Comparison of ENCODE assay signal across 15 cellular contexts in the genomic region with DNA sequence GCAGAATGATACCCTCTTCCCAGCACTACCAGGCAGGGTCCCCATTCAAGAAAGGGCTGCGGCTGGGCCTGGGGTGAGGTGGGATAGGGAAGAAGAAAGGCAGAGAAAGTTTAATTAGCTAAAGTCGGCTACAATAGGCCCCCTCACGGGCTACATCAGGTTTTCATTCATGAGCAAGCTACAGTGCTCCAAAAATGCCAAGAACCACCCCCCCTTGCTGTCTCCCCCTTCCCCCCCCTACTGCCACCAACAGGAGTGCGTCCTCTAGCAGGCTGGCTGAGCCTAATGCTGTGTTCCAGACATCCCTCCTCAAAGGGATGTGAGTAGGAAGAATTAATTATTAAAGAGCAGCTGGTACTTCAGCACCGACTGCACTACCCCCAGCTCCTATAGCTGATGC. TPM values are rescaled to one million over a fixed set of nuclear protein-coding genes. Genes with fewer than 3 reads are reported as not detected.
A peak's percentile ranks its signal among the peaks of the same experiment; 100 is the strongest.
DNase-seq lines count a peak whose midpoint lies in the region; ATAC-seq, FAIRE-seq and TF ChIP-seq lines count a peak whose summit lies in the region.
"Had no signal": no experiment of that assay in that cellular context is flagged by ENCODE, and none has a peak within 500 bp of the region (broad histone marks: within the 10 kb centered on the region; RNA-seq: fewer than 3 reads in every experiment).

No MANE protein-coding gene starts in this region.

- H3K27me3 Mint-ChIP-seq in mesothelial cell of epicardium (ENCODE audit: low read depth), result no peaks in the 10 kb centered on the region

- no peak for TF ChIP-seq RAD21 in HepG2 (CRISPR knock-in tag; IDR thresholded peaks at IDR 0.05)

- no peak for TF ChIP-seq POLR2A in HepG2 (IDR thresholded peaks at IDR 0.05; ENCODE audit: insufficient read depth in 1 of 2, low read depth in 2 of 2, low read length in 2 of 2)
- TF ChIP-seq POLR2A in right lobe of liver (IDR thresholded peaks at IDR 0.05), result no peak
- no peak for TF ChIP-seq POLR2A in vagina (IDR thresholded peaks at IDR 0.05)

- no TSS peak for BruUV-seq in HepG2 (replicated peaks; lab: Mats Ljungman, UMichigan)

- peaks cover 29% of the 10 kb centered on the region for H3K4me1 ChIP-seq in HepG2 (ENCODE audit: insufficient read depth, low read length)
- peaks cover 0 to 7% (median 0%) of the 10 kb centered on the region in 4 donors for H3K4me1 ChIP-seq in right lobe of liver
- peaks cover 66% of the 10 kb centered on the region for H3K4me1 ChIP-seq in vagina

- 46% methylated on average over 5 of the region's 5 CpGs for WGBS in HepG2 (ENCODE audit: low lambda C conversion rate)
- 40% methylated on average over 1 of the region's 5 CpGs for WGBS in right lobe of liver (ENCODE audit: insufficient coverage, low coverage, low lambda C conversion rate, missing lambda C conversion rate)

- H3K27ac ChIP-seq in HepG2 (ENCODE audit: extremely low read length, insufficient read depth, low read length) (no peak overlapping the region), right lobe of liver (no peak overlapping the region), angular gyrus (ENCODE audit: low read depth, low read length) (peak overlapping the region; percentile 1), vagina (peak overlapping the region; percentile 99)

- CTCF ChIA-PET in HepG2 (lab: Yijun Ruan, JAX; ENCODE audit: low intra/inter-chr PET ratio, low total read pairs), result interaction anchor here (0.7 to 0.9 kb wide), 2 partner anchors 37 to 210 kb away, joined by 3 to 4 read pairs; no protein-coding TSS in a partner anchor

- no peak for FAIRE-seq in HepG2 (lab: Jason Lieb, UNC)
- FAIRE-seq: HTR-8/SVneo, urothelium cell line had no signal

- TF ChIP-seq EP300 in HepG2 (IDR thresholded peaks at IDR 0.05; ENCODE audit: low read depth in 2 of 2, low read length in 2 of 2), result no peak
- no peak for TF ChIP-seq EP300 in HepG2 (CRISPR knock-in tag; IDR thresholded peaks at IDR 0.05; ENCODE audit: borderline replicate concordance)

- in situ Hi-C loops in HepG2 (cut with HindIII; ENCODE audit: extremely low pct_ligation_motif_present, low pct_unique_long_range_greater_than_20kb), result loop anchor here (5.0 kb wide), 1 partner anchor 39 kb away; no protein-coding TSS in a partner anchor

- ATAC-seq in HepG2, result no peak
- ATAC-seq in right lobe of liver, result no peak
- no peak for ATAC-seq in GM21576 (IDR thresholded peaks at IDR 0.05; ENCODE audit: unreplicated experiment)
- ATAC-seq in HG03139 (IDR thresholded peaks at IDR 0.05; ENCODE audit: unreplicated experiment), result no peak

- TF ChIP-seq CTCF in HepG2 (CRISPR knock-in tag; IDR thresholded peaks at IDR 0.05) (no peak), right lobe of liver (IDR thresholded peaks at IDR 0.05) (no peak), mesothelial cell of epicardium (IDR thresholded peaks at IDR 0.05; ENCODE audit: unreplicated experiment) (no peak), vagina (IDR thresholded peaks at IDR 0.05) (no peak)

- intact Hi-C loops in HepG2 (cut with micrococcal nuclease; ENCODE audit: unreplicated experiment) (loop anchor here (5.0 kb wide), 1 partner anchor 46 kb away; no protein-coding TSS in a partner anchor), right lobe of liver (cut with DNase I) (no loop called here), vagina (cut with DNase I) (loop anchor here (5.0 kb wide), 1 partner anchor 54 kb away; a partner anchor contains a TSS)

- H3K27me3 ChIP-seq in HepG2 (ENCODE audit: control insufficient read depth in 1 of 2, insufficient read depth in 2 of 2, low read length in 2 of 2), result peaks cover 2 to 11% of the 10 kb centered on the region in 2 experiments; a peak in 2 of 5 replicates
- H3K27me3 ChIP-seq in right lobe of liver, result no peaks in the 10 kb centered on the region
- H3K27me3 ChIP-seq in vagina, result no peaks in the 10 kb centered on the region

- POLR2A ChIA-PET in HepG2 (lab: Yijun Ruan, JAX), result interaction anchor here (1.1 to 4.1 kb wide), 3 partner anchors 11 to 78 kb away, joined by 3 to 83 read pairs (median 5); a partner anchor contains a TSS

- peak overlapping the region; percentile 88; the same call in 1 of the 2 replicates for H3K4me2 ChIP-seq in HepG2 (ENCODE audit: low read depth, low read length)

- peaks cover 33% of the 10 kb centered on the region; the same call in 1 of the 2 replicates for H4K20me1 ChIP-seq in HepG2 (ENCODE audit: insufficient read depth, low read length)

- peaks cover 3% of the 10 kb centered on the region for H3K79me2 ChIP-seq in HepG2 (ENCODE audit: insufficient read depth, low read length)

- no peaks in the 10 kb centered on the region for H3K36me3 Mint-ChIP-seq in mesothelial cell of epicardium

- H3K36me3 ChIP-seq in HepG2 (replicated peaks in 1 of 2; ENCODE audit: control insufficient read depth in 1 of 2, insufficient read depth in 2 of 2, low read length in 2 of 2) (no peaks in the 10 kb centered on the region; a peak in 1 of 5 replicates), right lobe of liver (no peaks in the 10 kb centered on the region), vagina (peaks cover 0 to 4% of the 10 kb centered on the region in 2 donors)

- H3K9ac ChIP-seq in HepG2 (ENCODE audit: insufficient read depth, low read depth, low read length), result no peak overlapping the region

- H3K9me3 ChIP-seq in HepG2 (ENCODE audit: low read length), result no peaks in the 10 kb centered on the region
- H3K9me3 ChIP-seq in right lobe of liver, result no peaks in the 10 kb centered on the region
- H3K9me3 ChIP-seq in vagina, result no peaks in the 10 kb centered on the region

- H3K4me3 Mint-ChIP-seq in mesothelial cell of epicardium, result peak overlapping the region; percentile 94

- H3K27ac Mint-ChIP-seq in mesothelial cell of epicardium, result peak overlapping the region; percentile 16

- H3K4me1 Mint-ChIP-seq in mesothelial cell of epicardium, result peaks cover 21% of the 10 kb centered on the region

- H3K4me3 ChIP-seq in HepG2 (replicated peaks in 1 of 3; ENCODE audit: insufficient read depth in 1 of 3, low read depth in 2 of 3, low read length in 3 of 3) (no peak overlapping the region), right lobe of liver (no peak overlapping the region), vagina (peak overlapping the region; percentile 84 to 96)

- no peaks in the 10 kb centered on the region for H3K9me3 Mint-ChIP-seq in mesothelial cell of epicardium
- H3K9me3 Mint-ChIP-seq: CD14-positive monocyte had no signal

- no peak for DNase-seq in HepG2 (ENCODE audit: low spot score)
- no peak for DNase-seq in right lobe of liver
- no peak for DNase-seq in mesothelial cell of epicardium (ENCODE audit: low spot score in 2 of 2, unreplicated experiment in 2 of 2)
- no peak for DNase-seq in vagina (ENCODE audit: extremely low spot score in 2 of 2)
- no peak for DNase-seq in mesenteric fat pad (ENCODE audit: low spot score)
- DNase-seq: activated CD4-positive, alpha-beta T cell treated with anti-CD3 and anti-CD28 coated beads for 4 hours; activated naive CD4-positive, alpha-beta T cell treated with Interleukin-2 at 50 U/mL for 16 hours; effector CD8-positive, alpha-beta T cell; SIG-M5 had no signal

- no peak overlapping the region for H2AFZ ChIP-seq in HepG2 (ENCODE audit: low read length)

RNA-seq across cellular contexts. Expression of a gene that starts 2.2 kb away (rescaled TPM):
- 34.0 and 46.4 TPM in 2 replicates for total RNA-seq in HepG2 (2016; rRNA removed; fragmentation: Illumina TruSeq; extraction: Trizol)
- total RNA-seq in HepG2 (2016; cell fraction: cytosol; rRNA removed; fragmentation: Illumina TruSeq; extraction: Trizol; ENCODE audit: low read depth), result 9.5 and 10.8 TPM in 2 replicates
- 32.6 and 44.0 TPM in 2 replicates for total RNA-seq in HepG2 (2016; cell fraction: insoluble cytoplasmic fraction; rRNA removed; fragmentation: Illumina TruSeq; extraction: Trizol)
- total RNA-seq in HepG2 (2016; cell fraction: membrane; rRNA removed; fragmentation: Illumina TruSeq; extraction: Trizol), result 18.6 and 21.1 TPM in 2 replicates
- total RNA-seq in HepG2 (2016; cell fraction: nucleus; rRNA removed; fragmentation: Illumina TruSeq; extraction: Trizol), result 37.8 and 39.5 TPM in 2 replicates
- polyA plus RNA-seq in HepG2 (2011; rRNA removed), result 85.4 and 140 TPM in 2 replicates
- 66.8 and 91.0 TPM in 2 replicates for polyA plus RNA-seq in HepG2 (2011; cell fraction: cytosol; rRNA removed)
- polyA plus RNA-seq in HepG2 (2011; cell fraction: nucleus; rRNA removed), result 179 and 189 TPM in 2 replicates
- 88.1 and 102 TPM in 2 replicates for polyA plus RNA-seq in HepG2 (2012)
- polyA plus RNA-seq in HepG2 (2016; cell fraction: cytosol; fragmentation: Illumina TruSeq; extraction: Trizol; ENCODE audit: low read depth), result 3.3 and 3.4 TPM in 2 replicates
- 24.1 and 29.9 TPM in 2 replicates for polyA plus RNA-seq in HepG2 (2016; cell fraction: insoluble cytoplasmic fraction; fragmentation: Illumina TruSeq; extraction: Trizol; ENCODE audit: low read depth)
- 9.7 and 10.3 TPM in 2 replicates for polyA plus RNA-seq in HepG2 (2016; cell fraction: membrane; fragmentation: Illumina TruSeq; extraction: Trizol; ENCODE audit: low read depth)
- polyA plus RNA-seq in HepG2 (2016; cell fraction: nucleus; fragmentation: Illumina TruSeq; extraction: Trizol; ENCODE audit: insufficient read depth, low read depth), result 56.7 and 66.5 TPM in 2 replicates
- 59.4 and 315 TPM in 2 replicates for polyA minus RNA-seq in HepG2 (2011; rRNA and poly(A)+ RNA removed; ENCODE audit: low replicate concordance)
- polyA minus RNA-seq in HepG2 (2011; cell fraction: cytosol; rRNA and poly(A)+ RNA removed), result 82.1 and 94.7 TPM in 2 replicates
- polyA minus RNA-seq in HepG2 (2011; cell fraction: nucleus; rRNA and poly(A)+ RNA removed), result 68.9 and 78.6 TPM in 2 replicates
- total RNA-seq in right lobe of liver, result 10 to 100 TPM; 12.0 to 26.4 (median 15.5) TPM
- 33.4 to 34.1 TPM (median 33.5 TPM) in 3 replicates for total RNA-seq in mesothelial cell of epicardium
- total RNA-seq in vagina, result 86.9 TPM
- 34.9 TPM for total RNA-seq in mesenteric fat pad

RNA-seq across cellular contexts. Expression of a gene that starts 20.5 kb away (rescaled TPM):
- 6.7 and 7.1 TPM in 2 replicates for total RNA-seq in HepG2 (2016; rRNA removed; fragmentation: Illumina TruSeq; extraction: Trizol)
- total RNA-seq in HepG2 (2016; cell fraction: cytosol; rRNA removed; fragmentation: Illumina TruSeq; extraction: Trizol; ENCODE audit: low read depth), result 5.6 and 7.4 TPM in 2 replicates
- total RNA-seq in HepG2 (2016; cell fraction: insoluble cytoplasmic fraction; rRNA removed; fragmentation: Illumina TruSeq; extraction: Trizol), result 5.5 and 5.6 TPM in 2 replicates
- 5.5 and 5.6 TPM in 2 replicates for total RNA-seq in HepG2 (2016; cell fraction: membrane; rRNA removed; fragmentation: Illumina TruSeq; extraction: Trizol)
- 5.1 and 5.5 TPM in 2 replicates for total RNA-seq in HepG2 (2016; cell fraction: nucleus; rRNA removed; fragmentation: Illumina TruSeq; extraction: Trizol)
- 5.0 and 6.1 TPM in 2 replicates for polyA plus RNA-seq in HepG2 (2011; rRNA removed)
- polyA plus RNA-seq in HepG2 (2011; cell fraction: cytosol; rRNA removed), result 3.3 and 4.0 TPM in 2 replicates
- 7.3 and 8.7 TPM in 2 replicates for polyA plus RNA-seq in HepG2 (2011; cell fraction: nucleus; rRNA removed)
- 2.5 and 4.8 TPM in 2 replicates for polyA plus RNA-seq in HepG2 (2012)
- polyA plus RNA-seq in HepG2 (2016; cell fraction: cytosol; fragmentation: Illumina TruSeq; extraction: Trizol; ENCODE audit: low read depth), result 1.4 and 1.5 TPM in 2 replicates
- polyA plus RNA-seq in HepG2 (2016; cell fraction: insoluble cytoplasmic fraction; fragmentation: Illumina TruSeq; extraction: Trizol; ENCODE audit: low read depth), result 6.2 and 7.5 TPM in 2 replicates
- 2.2 and 3.0 TPM in 2 replicates for polyA plus RNA-seq in HepG2 (2016; cell fraction: membrane; fragmentation: Illumina TruSeq; extraction: Trizol; ENCODE audit: low read depth)
- polyA plus RNA-seq in HepG2 (2016; cell fraction: nucleus; fragmentation: Illumina TruSeq; extraction: Trizol; ENCODE audit: insufficient read depth, low read depth), result 14.2 and 16.9 TPM in 2 replicates
- 11.6 and 25.6 TPM in 2 replicates for polyA minus RNA-seq in HepG2 (2011; rRNA and poly(A)+ RNA removed; ENCODE audit: low replicate concordance)
- 2.7 and 4.6 TPM in 2 replicates for polyA minus RNA-seq in HepG2 (2011; cell fraction: cytosol; rRNA and poly(A)+ RNA removed)
- polyA minus RNA-seq in HepG2 (2011; cell fraction: nucleus; rRNA and poly(A)+ RNA removed), result 3.9 and 4.5 TPM in 2 replicates
- total RNA-seq in right lobe of liver, result 1 to 10 TPM in 1 of 6 experiments, under 1 TPM in 5; 0.20 to 1.1 (median 0.40) TPM
- 6.0 to 6.4 TPM (median 6.2 TPM) in 3 replicates for total RNA-seq in mesothelial cell of epicardium
- 2.0 TPM for total RNA-seq in vagina
- total RNA-seq in mesenteric fat pad, result 0.74 TPM

RNA-seq across cellular contexts. Expression of a gene that starts 49.3 kb away (rescaled TPM):
- total RNA-seq in HepG2 (2016; rRNA removed; fragmentation: Illumina TruSeq; extraction: Trizol), result 0.07 TPM in 1 of 2 replicates, not detected in the other
- not detected in 2 replicates for total RNA-seq in HepG2 (2016; cell fraction: cytosol; rRNA removed; fragmentation: Illumina TruSeq; extraction: Trizol; ENCODE audit: low read depth)
- not detected in 2 replicates for total RNA-seq in HepG2 (2016; cell fraction: insoluble cytoplasmic fraction; rRNA removed; fragmentation: Illumina TruSeq; extraction: Trizol)
- not detected in 2 replicates for total RNA-seq in HepG2 (2016; cell fraction: membrane; rRNA removed; fragmentation: Illumina TruSeq; extraction: Trizol)
- not detected in 2 replicates for total RNA-seq in HepG2 (2016; cell fraction: nucleus; rRNA removed; fragmentation: Illumina TruSeq; extraction: Trizol)
- 0.05 TPM in 1 of 2 replicates, not detected in the other for polyA plus RNA-seq in HepG2 (2011; rRNA removed)
- polyA plus RNA-seq in HepG2 (2011; cell fraction: cytosol; rRNA removed), result 0.04 and 0.10 TPM in 2 replicates
- polyA plus RNA-seq in HepG2 (2011; cell fraction: nucleus; rRNA removed), result 0.45 and 0.47 TPM in 2 replicates
- 0.47 and 0.64 TPM in 2 replicates for polyA plus RNA-seq in HepG2 (2012)
- polyA plus RNA-seq in HepG2 (2016; cell fraction: cytosol; fragmentation: Illumina TruSeq; extraction: Trizol; ENCODE audit: low read depth), result not detected in 2 replicates
- not detected in 2 replicates for polyA plus RNA-seq in HepG2 (2016; cell fraction: insoluble cytoplasmic fraction; fragmentation: Illumina TruSeq; extraction: Trizol; ENCODE audit: low read depth)
- not detected in 2 replicates for polyA plus RNA-seq in HepG2 (2016; cell fraction: membrane; fragmentation: Illumina TruSeq; extraction: Trizol; ENCODE audit: low read depth)
- polyA plus RNA-seq in HepG2 (2016; cell fraction: nucleus; fragmentation: Illumina TruSeq; extraction: Trizol; ENCODE audit: insufficient read depth, low read depth), result not detected in 2 replicates
- 0.09 and 0.40 TPM in 2 replicates for polyA minus RNA-seq in HepG2 (2011; rRNA and poly(A)+ RNA removed; ENCODE audit: low replicate concordance)
- polyA minus RNA-seq in HepG2 (2011; cell fraction: cytosol; rRNA and poly(A)+ RNA removed), result not detected in 2 replicates
- not detected in 2 replicates for polyA minus RNA-seq in HepG2 (2011; cell fraction: nucleus; rRNA and poly(A)+ RNA removed)
- total RNA-seq in right lobe of liver, result 1 to 10 TPM in 1 of 6 experiments, not detected in 5; 1.5 TPM
- total RNA-seq in mesothelial cell of epicardium, result 0.14 to 0.16 TPM in 2 of 3 replicates, not detected in the other
- not detected for total RNA-seq in vagina
- not detected for total RNA-seq in mesenteric fat pad
- polyA plus RNA-seq: CD14-positive monocyte had no signal

RNA-seq across cellular contexts. Expression of a gene that starts 50.7 kb away (rescaled TPM):
- total RNA-seq in HepG2 (2016; rRNA removed; fragmentation: Illumina TruSeq; extraction: Trizol) (18.8 and 38.5 TPM in 2 replicates), right lobe of liver (10 to 100 TPM in 2 of 6 experiments, 1 to 10 TPM in 4; 5.9 to 24.2 (median 9.9) TPM), mesothelial cell of epicardium (58.3 to 63.2 TPM (median 61.4 TPM) in 3 replicates), vagina (44.0 TPM), mesenteric fat pad (56.7 TPM)
- total RNA-seq in HepG2 (2016; cell fraction: cytosol; rRNA removed; fragmentation: Illumina TruSeq; extraction: Trizol; ENCODE audit: low read depth), result 8.6 and 14.9 TPM in 2 replicates
- 17.5 and 37.8 TPM in 2 replicates for total RNA-seq in HepG2 (2016; cell fraction: insoluble cytoplasmic fraction; rRNA removed; fragmentation: Illumina TruSeq; extraction: Trizol)
- 16.0 and 22.0 TPM in 2 replicates for total RNA-seq in HepG2 (2016; cell fraction: membrane; rRNA removed; fragmentation: Illumina TruSeq; extraction: Trizol)
- 40.7 and 44.5 TPM in 2 replicates for total RNA-seq in HepG2 (2016; cell fraction: nucleus; rRNA removed; fragmentation: Illumina TruSeq; extraction: Trizol)
- polyA plus RNA-seq in HepG2 (2011; rRNA removed), result 75.8 and 76.1 TPM in 2 replicates
- polyA plus RNA-seq in HepG2 (2011; cell fraction: cytosol; rRNA removed), result 79.2 and 116 TPM in 2 replicates
- polyA plus RNA-seq in HepG2 (2011; cell fraction: nucleus; rRNA removed), result 46.2 and 49.1 TPM in 2 replicates
- 40.3 and 62.7 TPM in 2 replicates for polyA plus RNA-seq in HepG2 (2012)
- polyA plus RNA-seq in HepG2 (2016; cell fraction: cytosol; fragmentation: Illumina TruSeq; extraction: Trizol; ENCODE audit: low read depth), result 24.5 and 33.4 TPM in 2 replicates
- polyA plus RNA-seq in HepG2 (2016; cell fraction: insoluble cytoplasmic fraction; fragmentation: Illumina TruSeq; extraction: Trizol; ENCODE audit: low read depth), result 41.7 and 46.0 TPM in 2 replicates
- 39.8 and 42.2 TPM in 2 replicates for polyA plus RNA-seq in HepG2 (2016; cell fraction: membrane; fragmentation: Illumina TruSeq; extraction: Trizol; ENCODE audit: low read depth)
- 126 and 134 TPM in 2 replicates for polyA plus RNA-seq in HepG2 (2016; cell fraction: nucleus; fragmentation: Illumina TruSeq; extraction: Trizol; ENCODE audit: insufficient read depth, low read depth)
- polyA minus RNA-seq in HepG2 (2011; rRNA and poly(A)+ RNA removed; ENCODE audit: low replicate concordance), result 232 and 267 TPM in 2 replicates
- 41.8 and 52.8 TPM in 2 replicates for polyA minus RNA-seq in HepG2 (2011; cell fraction: cytosol; rRNA and poly(A)+ RNA removed)
- 25.0 and 33.2 TPM in 2 replicates for polyA minus RNA-seq in HepG2 (2011; cell fraction: nucleus; rRNA and poly(A)+ RNA removed)

RNA-seq across cellular contexts. Expression of a gene that starts 54.7 kb away (rescaled TPM):
- 52.8 and 58.4 TPM in 2 replicates for total RNA-seq in HepG2 (2016; rRNA removed; fragmentation: Illumina TruSeq; extraction: Trizol)
- total RNA-seq in HepG2 (2016; cell fraction: cytosol; rRNA removed; fragmentation: Illumina TruSeq; extraction: Trizol; ENCODE audit: low read depth), result 33.1 and 35.6 TPM in 2 replicates
- 54.1 and 58.0 TPM in 2 replicates for total RNA-seq in HepG2 (2016; cell fraction: insoluble cytoplasmic fraction; rRNA removed; fragmentation: Illumina TruSeq; extraction: Trizol)
- 83.5 and 84.1 TPM in 2 replicates for total RNA-seq in HepG2 (2016; cell fraction: membrane; rRNA removed; fragmentation: Illumina TruSeq; extraction: Trizol)
- total RNA-seq in HepG2 (2016; cell fraction: nucleus; rRNA removed; fragmentation: Illumina TruSeq; extraction: Trizol), result 32.8 and 34.5 TPM in 2 replicates
- 43.3 and 55.7 TPM in 2 replicates for polyA plus RNA-seq in HepG2 (2011; rRNA removed)
- polyA plus RNA-seq in HepG2 (2011; cell fraction: cytosol; rRNA removed), result 39.5 and 49.1 TPM in 2 replicates
- 23.0 and 23.8 TPM in 2 replicates for polyA plus RNA-seq in HepG2 (2011; cell fraction: nucleus; rRNA removed)
- polyA plus RNA-seq in HepG2 (2012), result 41.3 and 43.4 TPM in 2 replicates
- polyA plus RNA-seq in HepG2 (2016; cell fraction: cytosol; fragmentation: Illumina TruSeq; extraction: Trizol; ENCODE audit: low read depth), result 42.1 and 49.1 TPM in 2 replicates
- polyA plus RNA-seq in HepG2 (2016; cell fraction: insoluble cytoplasmic fraction; fragmentation: Illumina TruSeq; extraction: Trizol; ENCODE audit: low read depth), result 92.1 and 94.1 TPM in 2 replicates
- polyA plus RNA-seq in HepG2 (2016; cell fraction: membrane; fragmentation: Illumina TruSeq; extraction: Trizol; ENCODE audit: low read depth), result 93.0 and 95.9 TPM in 2 replicates
- polyA plus RNA-seq in HepG2 (2016; cell fraction: nucleus; fragmentation: Illumina TruSeq; extraction: Trizol; ENCODE audit: insufficient read depth, low read depth), result 65.1 and 74.2 TPM in 2 replicates
- 62.0 and 88.5 TPM in 2 replicates for polyA minus RNA-seq in HepG2 (2011; rRNA and poly(A)+ RNA removed; ENCODE audit: low replicate concordance)
- 34.6 and 39.9 TPM in 2 replicates for polyA minus RNA-seq in HepG2 (2011; cell fraction: cytosol; rRNA and poly(A)+ RNA removed)
- polyA minus RNA-seq in HepG2 (2011; cell fraction: nucleus; rRNA and poly(A)+ RNA removed), result 40.4 and 42.5 TPM in 2 replicates
- total RNA-seq in right lobe of liver, result 10 to 100 TPM; 24.2 to 30.6 (median 29.4) TPM
- 51.4 to 60.8 TPM (median 58.0 TPM) in 3 replicates for total RNA-seq in mesothelial cell of epicardium
- total RNA-seq in vagina, result 27.3 TPM
- 55.4 TPM for total RNA-seq in mesenteric fat pad

Comparison
In these comparisons a context has a peak if more than half of its experiments do, and no peak if none do; other contexts are left out.
1. intact Hi-C loops: an anchor here in HepG2 (5.0 kb wide) and vagina (5.0 kb wide); none called in right lobe of liver.
2. H3K27ac ChIP-seq: peak in angular gyrus (single experiment) and vagina (single experiment); none in HepG2 (single experiment) and right lobe of liver (0 of 3).
3. H3K4me3 ChIP-seq: peak in vagina (2 of 2); none in HepG2 (0 of 3) and right lobe of liver (0 of 3).